Comparison of ENCODE assay signal across 20 cellular contexts in the genomic region with DNA sequence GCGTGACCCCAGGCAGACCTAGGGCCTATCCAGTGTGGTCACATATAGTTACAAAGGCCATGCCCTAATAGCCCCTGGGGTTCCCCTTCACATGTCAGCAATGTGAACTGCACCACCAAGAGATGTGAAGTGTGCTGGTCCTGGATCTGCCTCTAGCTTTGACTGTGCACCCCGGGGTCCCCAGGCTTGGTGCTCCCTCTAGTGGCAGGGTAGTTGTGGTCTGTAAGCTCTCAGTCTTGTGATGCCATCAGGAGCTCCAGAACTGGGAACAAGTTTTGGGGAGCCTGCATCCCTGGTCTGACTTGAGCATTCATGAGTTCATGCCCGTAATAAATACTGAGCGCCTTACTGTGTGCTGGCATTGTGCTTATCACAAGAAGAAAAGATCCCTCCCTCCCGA.
DNase-seq lines count a peak whose midpoint lies in the region; TF ChIP-seq lines count a peak whose summit lies in the region.
"Had no signal": no experiment of that assay in that cellular context is flagged by ENCODE, and none has a peak within 500 bp of the region (broad histone marks: within the 10 kb centered on the region; RNA-seq: fewer than 3 reads in every experiment).

No MANE protein-coding gene starts in this region.

- peak; percentile 22 for DNase-seq in DMS53 (lab: John Stamatoyannopoulos, UW)
- no peak for DNase-seq in DMS53 treated with DMSO at 0.1 percent for 48 hours (lab: John Stamatoyannopoulos, UW; ENCODE audit: unreplicated experiment)
- no peak for DNase-seq in GM20000 (ENCODE audit: low spot score)
- DNase-seq in OCI-M1 (lab: John Stamatoyannopoulos, UW), result peak; percentile 6
- peak; percentile 6 to 43 for DNase-seq in erythroblast (lab: John Stamatoyannopoulos, UW)
- no peak for DNase-seq in ureter (ENCODE audit: low spot score)
- no peak for DNase-seq in NCI-H524 (lab: John Stamatoyannopoulos, UW)
- DNase-seq in superior temporal gyrus (ENCODE audit: extremely low spot score), result no peak
- DNase-seq: 8988T; activated CD4-positive, alpha-beta T cell treated with anti-CD3 and anti-CD28 coated beads, Interleukin-2, amount 10 ng/mL, durations not matched to agents 24 days and 14 days; activated naive CD4-positive, alpha-beta T cell treated with anti-CD3 and anti-CD28 coated beads, Interleukin-2, amount 50 U/mL, for 16 hours; activated T-cell treated with anti-CD3 and anti-CD28 coated beads for 4 hours; NCI-H1092 treated with DMSO at 0.1 percent for 48 hours; NCI-H2107; NCI-H774; Right ventricle myocardium superior; stimulated activated CD4-positive, alpha-beta T cell treated with anti-CD3 and anti-CD28 coated beads, Interleukin-15, amount 100 ng/mL, for 24 hours; stimulated activated naive CD4-positive, alpha-beta T cell treated with Interleukin-2 at 50 U/mL for 16 hours; T-helper 2 cell; upper lobe of left lung had no signal

- no peak for TF ChIP-seq POLR2A in erythroblast (IDR thresholded peaks at IDR 0.05; ENCODE audit: low read length)

- TF ChIP-seq CTCF in GM20000 (IDR thresholded peaks at IDR 0.05; ENCODE audit: extremely low read depth, missing control alignments), result peak; percentile 4

Comparison
In these comparisons a context has a peak if more than half of its experiments do, and no peak if none do; other contexts are left out.
1. DNase-seq: peak in DMS53 (single experiment), OCI-M1 (single experiment) and erythroblast (2 of 2); none in DMS53 treated with DMSO at 0.1 percent for 48 hours (single experiment), GM20000 (single experiment), ureter (single experiment), NCI-H524 (0 of 2) and superior temporal gyrus (single experiment).